Comparison of ENCODE assay signal across 1 cellular context in genomic region chr1:234458352-234459027, GRCh38.
TF ChIP-seq lines count a peak whose summit lies in the region.

No MANE protein-coding gene starts in this region.

TF ChIP-seq in HepG2, 621 proteins besides CTCF, POLR2A, EP300 and RAD21 (continued from another document and continues in another):
- TF ChIP-seq HNRNPLL (IDR thresholded peaks at IDR 0.05; ENCODE audit: low read depth, low read length, poor library complexity, severe bottlenecking) (no peak), NR2F6 (IDR thresholded peaks at IDR 0.05) (peak; percentile 63), NR2F6 (CRISPR knock-in tag; IDR thresholded peaks at IDR 0.05) (no peak), FOXP4 (CRISPR knock-in tag; IDR thresholded peaks at IDR 0.05) (0 out of 2 replicates have a peak, but pooled peaks have one; percentile 15), ZNF777 (CRISPR knock-in tag; IDR thresholded peaks at IDR 0.05) (no peak), CEBPB (IDR thresholded peaks at IDR 0.05; ENCODE audit: borderline replicate concordance, low read depth, low read length) (peak; percentile 90), KMT2B (CRISPR knock-in tag; IDR thresholded peaks at IDR 0.05) (no peak), HHEX (CRISPR knock-in tag; IDR thresholded peaks at IDR 0.05) (peak; percentile 39; the same call in 1 of the 2 replicates), FOXK1 (CRISPR knock-in tag; IDR thresholded peaks at IDR 0.05; ENCODE audit: borderline replicate concordance, low read depth) (peak; percentile 64; the same call in 1 of the 2 replicates), TRAFD1 (CRISPR knock-in tag; IDR thresholded peaks at IDR 0.05; ENCODE audit: borderline replicate concordance) (no peak), SOX13 (IDR thresholded peaks at IDR 0.05) (no peak), SOX13 (CRISPR knock-in tag; conservative IDR thresholded peaks at IDR 0.05 in 1 of 2, IDR thresholded peaks at IDR 0.05 in 1 of 2) (peak in 1 of 2 experiments; percentile 19; a peak in 1 of 4 replicates), MLLT10 (CRISPR knock-in tag; IDR thresholded peaks at IDR 0.05) (no peak), RARA (CRISPR knock-in tag; IDR thresholded peaks at IDR 0.05) (peak; percentile 47), ZBTB20 (CRISPR knock-in tag; IDR thresholded peaks at IDR 0.05; ENCODE audit: borderline replicate concordance, low read depth) (no peak), NR2F2 (IDR thresholded peaks at IDR 0.05; ENCODE audit: borderline replicate concordance, low read depth) (peak; percentile 65), WIZ (CRISPR knock-in tag; IDR thresholded peaks at IDR 0.05) (no peak), UBTF (CRISPR knock-in tag; IDR thresholded peaks at IDR 0.05) (no peak), IKZF4 (CRISPR knock-in tag; IDR thresholded peaks at IDR 0.05; ENCODE audit: borderline replicate concordance, low read depth, not compliant biosample characterization) (no peak), NCOR1 (IDR thresholded peaks at IDR 0.05; ENCODE audit: borderline replicate concordance, low read length) (peak; percentile 21; the same call in 1 of the 2 replicates), ZSCAN21 (CRISPR knock-in tag; IDR thresholded peaks at IDR 0.05; ENCODE audit: borderline replicate concordance) (no peak), IRX3 (CRISPR knock-in tag; IDR thresholded peaks at IDR 0.05; ENCODE audit: borderline replicate concordance, low read depth) (no peak), ZNF33B (CRISPR knock-in tag; IDR thresholded peaks at IDR 0.05) (no peak), ZNF441 (CRISPR knock-in tag; IDR thresholded peaks at IDR 0.05; ENCODE audit: borderline replicate concordance) (0 out of 2 replicates have a peak, but pooled peaks have one; percentile 39), NFIC (IDR thresholded peaks at IDR 0.05; ENCODE audit: low read length) (peak; percentile 97), ZBTB25 (CRISPR knock-in tag; IDR thresholded peaks at IDR 0.05) (peak; percentile 60; the same call in 1 of the 2 replicates), TCF7L2 (IDR thresholded peaks at IDR 0.05; ENCODE audit: low read depth, low read length) (no peak), PRDM4 (CRISPR knock-in tag; IDR thresholded peaks at IDR 0.05; ENCODE audit: borderline replicate concordance) (no peak), NFYB (CRISPR knock-in tag; IDR thresholded peaks at IDR 0.05) (no peak), FOXA1 (IDR thresholded peaks at IDR 0.05) (0 out of 2 replicates have a peak, but pooled peaks have one; percentile 6), FOXA1 (CRISPR knock-in tag; IDR thresholded peaks at IDR 0.05) (peak; percentile 50), SOX6 (IDR thresholded peaks at IDR 0.05) (no peak), SOX6 (CRISPR knock-in tag; IDR thresholded peaks at IDR 0.05) (peak; percentile 58), FOXO1 (CRISPR knock-in tag; IDR thresholded peaks at IDR 0.05) (no peak), IKZF5 (CRISPR knock-in tag; IDR thresholded peaks at IDR 0.05) (no peak), STAG1 (CRISPR knock-in tag; IDR thresholded peaks at IDR 0.05) (0 out of 2 replicates have a peak, but pooled peaks have one; percentile 12)
- TF ChIP-seq, protein P1, sequence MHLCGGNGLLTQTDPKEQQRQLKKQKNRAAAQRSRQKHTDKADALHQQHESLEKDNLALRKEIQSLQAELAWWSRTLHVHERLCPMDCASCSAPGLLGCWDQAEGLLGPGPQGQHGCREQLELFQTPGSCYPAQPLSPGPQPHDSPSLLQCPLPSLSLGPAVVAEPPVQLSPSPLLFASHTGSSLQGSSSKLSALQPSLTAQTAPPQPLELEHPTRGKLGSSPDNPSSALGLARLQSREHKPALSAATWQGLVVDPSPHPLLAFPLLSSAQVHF (CRISPR knock-in tag; IDR thresholded peaks at IDR 0.05), result no peak
- TF ChIP-seq, protein P2, sequence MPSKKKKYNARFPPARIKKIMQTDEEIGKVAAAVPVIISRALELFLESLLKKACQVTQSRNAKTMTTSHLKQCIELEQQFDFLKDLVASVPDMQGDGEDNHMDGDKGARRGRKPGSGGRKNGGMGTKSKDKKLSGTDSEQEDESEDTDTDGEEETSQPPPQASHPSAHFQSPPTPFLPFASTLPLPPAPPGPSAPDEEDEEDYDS (CRISPR knock-in tag; IDR thresholded peaks at IDR 0.05), result no peak
- TF ChIP-seq, protein P3, sequence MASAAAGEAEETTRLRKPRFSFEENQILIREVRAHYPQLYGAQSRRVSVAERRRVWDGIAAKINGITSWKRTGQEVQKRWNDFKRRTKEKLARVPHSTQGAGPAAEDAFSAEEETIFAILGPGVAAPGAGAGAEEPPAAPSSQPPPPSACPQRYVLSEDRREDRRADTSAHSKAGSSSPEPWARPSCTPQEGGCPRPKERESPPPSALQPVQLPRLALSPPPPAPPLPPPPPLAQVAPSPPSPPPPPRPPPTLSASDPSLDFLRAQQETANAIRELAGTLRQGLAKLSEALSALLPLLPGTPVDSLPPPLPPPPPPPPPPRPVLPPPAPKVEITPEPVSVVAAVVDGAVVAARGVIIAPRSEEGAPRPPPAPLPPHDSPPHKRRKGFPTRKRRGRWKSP (CRISPR knock-in tag; IDR thresholded peaks at IDR 0.05), result no peak
- TF ChIP-seq, protein P4, sequence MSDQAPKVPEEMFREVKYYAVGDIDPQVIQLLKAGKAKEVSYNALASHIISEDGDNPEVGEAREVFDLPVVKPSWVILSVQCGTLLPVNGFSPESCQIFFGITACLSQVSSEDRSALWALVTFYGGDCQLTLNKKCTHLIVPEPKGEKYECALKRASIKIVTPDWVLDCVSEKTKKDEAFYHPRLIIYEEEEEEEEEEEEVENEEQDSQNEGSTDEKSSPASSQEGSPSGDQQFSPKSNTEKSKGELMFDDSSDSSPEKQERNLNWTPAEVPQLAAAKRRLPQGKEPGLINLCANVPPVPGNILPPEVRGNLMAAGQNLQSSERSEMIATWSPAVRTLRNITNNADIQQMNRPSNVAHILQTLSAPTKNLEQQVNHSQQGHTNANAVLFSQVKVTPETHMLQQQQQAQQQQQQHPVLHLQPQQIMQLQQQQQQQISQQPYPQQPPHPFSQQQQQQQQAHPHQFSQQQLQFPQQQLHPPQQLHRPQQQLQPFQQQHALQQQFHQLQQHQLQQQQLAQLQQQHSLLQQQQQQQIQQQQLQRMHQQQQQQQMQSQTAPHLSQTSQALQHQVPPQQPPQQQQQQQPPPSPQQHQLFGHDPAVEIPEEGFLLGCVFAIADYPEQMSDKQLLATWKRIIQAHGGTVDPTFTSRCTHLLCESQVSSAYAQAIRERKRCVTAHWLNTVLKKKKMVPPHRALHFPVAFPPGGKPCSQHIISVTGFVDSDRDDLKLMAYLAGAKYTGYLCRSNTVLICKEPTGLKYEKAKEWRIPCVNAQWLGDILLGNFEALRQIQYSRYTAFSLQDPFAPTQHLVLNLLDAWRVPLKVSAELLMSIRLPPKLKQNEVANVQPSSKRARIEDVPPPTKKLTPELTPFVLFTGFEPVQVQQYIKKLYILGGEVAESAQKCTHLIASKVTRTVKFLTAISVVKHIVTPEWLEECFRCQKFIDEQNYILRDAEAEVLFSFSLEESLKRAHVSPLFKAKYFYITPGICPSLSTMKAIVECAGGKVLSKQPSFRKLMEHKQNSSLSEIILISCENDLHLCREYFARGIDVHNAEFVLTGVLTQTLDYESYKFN (CRISPR knock-in tag; conservative IDR thresholded peaks at IDR 0.05), result peak; percentile 63
